7 cellular contexts compared by ENCODE assay signal in the genomic region with DNA sequence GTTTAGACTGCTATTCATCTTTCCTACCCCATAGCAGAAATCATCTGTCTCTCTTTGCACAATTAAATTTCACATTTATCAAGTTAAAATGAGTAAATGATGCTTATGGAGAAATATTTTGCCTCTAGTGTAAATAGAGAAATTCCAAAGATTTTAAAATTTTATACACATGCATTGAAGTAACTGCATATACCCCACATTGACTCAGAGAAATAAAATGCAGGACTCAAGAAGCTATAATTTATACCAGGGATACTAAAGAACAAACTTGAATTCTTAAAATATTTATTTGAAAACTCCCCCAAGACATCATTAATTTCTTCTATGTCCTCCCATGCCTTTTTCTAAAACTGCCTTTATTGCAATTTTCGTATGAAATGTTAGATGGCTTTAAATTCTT.
"Had no signal": no experiment of that assay in that cellular context is flagged by ENCODE, and none has a peak within 500 bp of the region (broad histone marks: within the 10 kb centered on the region; RNA-seq: fewer than 3 reads in every experiment).

No MANE protein-coding gene starts in this region.

- H3K4me3 ChIP-seq: GM23248, HAP-1 had no signal

- ATAC-seq: HCT116 had no signal

- DNase-seq: GM23248, GOT3, H7, HFFc6, KBM-7 had no signal
